9 cellular contexts compared by ENCODE assay signal in genomic region chr3:184584001-184584891, GRCh38. TPM values are rescaled to one million over a fixed set of nuclear protein-coding genes. Genes with fewer than 3 reads are reported as not detected.
A peak's percentile ranks its signal among the peaks of the same experiment; 100 is the strongest.
DNase-seq lines count a peak whose midpoint lies in the region; ATAC-seq, FAIRE-seq and TF ChIP-seq lines count a peak whose summit lies in the region.
"Had no signal": no experiment of that assay in that cellular context is flagged by ENCODE, and none has a peak within 500 bp of the region (broad histone marks: within the 10 kb centered on the region; RNA-seq: fewer than 3 reads in every experiment).

No MANE protein-coding gene starts in this region.

- no peak overlapping the region for H3K4me2 ChIP-seq in HepG2 (ENCODE audit: low read depth, low read length)
- H3K4me2 ChIP-seq: KMS-11 had no signal

- TF ChIP-seq CTCF in brain microvascular endothelial cell (IDR thresholded peaks at IDR 0.05; ENCODE audit: low read depth, low read length, missing control alignments), result peak; percentile 54
- TF ChIP-seq CTCF in HepG2 (CRISPR knock-in tag; IDR thresholded peaks at IDR 0.05), result 0 out of 2 replicates have a peak, but pooled peaks have one; percentile 14
- no peak for TF ChIP-seq CTCF in tibial artery (IDR thresholded peaks at IDR 0.05)

- WGBS in HepG2 (ENCODE audit: low lambda C conversion rate), result 71% methylated on average over 23 of the region's 43 CpGs

- POLR2A ChIA-PET in HepG2 (lab: Yijun Ruan, JAX), result no interaction called here

- ATAC-seq in HepG2 (no peak), GM21515 (IDR thresholded peaks at IDR 0.05; ENCODE audit: unreplicated experiment) (no peak), GM19328 (IDR thresholded peaks at IDR 0.05; ENCODE audit: unreplicated experiment) (no peak)

- BruUV-seq in HepG2 (replicated peaks; lab: Mats Ljungman, UMichigan), result no TSS peak

- H3K4me1 ChIP-seq in HepG2 (ENCODE audit: insufficient read depth, low read length) (peaks cover 37% of the 10 kb centered on the region), tibial artery (peaks cover 3 to 26% (median 9%) of the 10 kb centered on the region in 4 donors)

- H3K79me2 ChIP-seq in HepG2 (ENCODE audit: insufficient read depth, low read length), result no peaks in the 10 kb centered on the region

- in situ Hi-C loops in brain microvascular endothelial cell (cut with HindIII; ENCODE audit: low pct_ligation_motif_present, low sequenced_read_pairs) (no loop called here), HepG2 (cut with HindIII; ENCODE audit: extremely low pct_ligation_motif_present, low pct_unique_long_range_greater_than_20kb) (no loop called here), ACHN (cut with HindIII; ENCODE audit: low pct_ligation_motif_present, low pct_unique_long_range_greater_than_20kb, low sequenced_read_pairs) (no loop called here)

- no peak overlapping the region for H2AFZ ChIP-seq in HepG2 (ENCODE audit: low read length)

- no peak overlapping the region for H3K9ac ChIP-seq in HepG2 (ENCODE audit: insufficient read depth, low read depth, low read length)
- H3K9ac ChIP-seq: KMS-11 had no signal

- no peaks in the 10 kb centered on the region for H4K20me1 ChIP-seq in HepG2 (ENCODE audit: insufficient read depth, low read length)

- H3K27ac ChIP-seq in brain microvascular endothelial cell (no peak overlapping the region), HepG2 (ENCODE audit: extremely low read length, insufficient read depth, low read length) (no peak overlapping the region), tibial artery (peak overlapping the region; percentile 84 to 85)
- H3K27ac ChIP-seq: KMS-11 had no signal

- FAIRE-seq in HepG2 (lab: Jason Lieb, UNC), result no peak

- no peak for TF ChIP-seq RAD21 in HepG2 (CRISPR knock-in tag; IDR thresholded peaks at IDR 0.05)

- peak; percentile 26 for DNase-seq in SKM-1 treated with dmso at 0.1 percent for 144 hours (lab: John Stamatoyannopoulos, UW; ENCODE audit: unreplicated experiment)
- no peak for DNase-seq in SKM-1 (lab: John Stamatoyannopoulos, UW; ENCODE audit: unreplicated experiment)
- no peak for DNase-seq in brain microvascular endothelial cell
- DNase-seq in HepG2 (ENCODE audit: low spot score), result no peak
- no peak for DNase-seq in tibial artery
- no peak for DNase-seq in ACHN

- H3K9me3 ChIP-seq in HepG2 (ENCODE audit: low read length) (no peaks in the 10 kb centered on the region), tibial artery (no peaks in the 10 kb centered on the region)

- H3K27me3 ChIP-seq in brain microvascular endothelial cell (replicated peaks) (no peaks in the 10 kb centered on the region), HepG2 (ENCODE audit: control insufficient read depth in 1 of 2, insufficient read depth in 2 of 2, low read length in 2 of 2) (peaks cover 1 to 14% of the 10 kb centered on the region in 2 experiments; a peak in 3 of 5 replicates), tibial artery (no peaks in the 10 kb centered on the region)

- H3K36me3 ChIP-seq in brain microvascular endothelial cell (replicated peaks), result no peaks in the 10 kb centered on the region
- no peaks in the 10 kb centered on the region for H3K36me3 ChIP-seq in HepG2 (replicated peaks in 1 of 2; ENCODE audit: control insufficient read depth in 1 of 2, insufficient read depth in 2 of 2, low read length in 2 of 2)
- peaks cover 0 to 24% (median 0%) of the 10 kb centered on the region in 3 donors for H3K36me3 ChIP-seq in tibial artery

- TF ChIP-seq EP300 in HepG2 (IDR thresholded peaks at IDR 0.05; ENCODE audit: low read depth in 2 of 2, low read length in 2 of 2) (no peak), HepG2 (CRISPR knock-in tag; IDR thresholded peaks at IDR 0.05; ENCODE audit: borderline replicate concordance) (no peak)

- peak overlapping the region; percentile 56 for H3K4me3 ChIP-seq in brain microvascular endothelial cell (ENCODE audit: low read depth, low read length)
- no peak overlapping the region for H3K4me3 ChIP-seq in HepG2 (replicated peaks in 1 of 3; ENCODE audit: insufficient read depth in 1 of 3, low read depth in 2 of 3, low read length in 3 of 3)
- peak overlapping the region; percentile 62 to 73 for H3K4me3 ChIP-seq in tibial artery

- CTCF ChIA-PET in HepG2 (lab: Yijun Ruan, JAX; ENCODE audit: low intra/inter-chr PET ratio, low total read pairs), result no interaction called here

- no peak for TF ChIP-seq POLR2A in HepG2 (IDR thresholded peaks at IDR 0.05; ENCODE audit: insufficient read depth in 1 of 2, low read depth in 2 of 2, low read length in 2 of 2)

- intact Hi-C loops in HepG2 (cut with micrococcal nuclease; ENCODE audit: unreplicated experiment) (no loop called here), tibial artery (cut with DNase I; ENCODE audit: low total_unique reads) (no loop called here)

TF ChIP-seq in HepG2, 621 proteins besides CTCF, POLR2A, EP300 and RAD21:
- TF ChIP-seq RFX5 (IDR thresholded peaks at IDR 0.05; ENCODE audit: low read depth, low read length) (0 out of 2 replicates have a peak, but pooled peaks have one; percentile 37), TOPORS (CRISPR knock-in tag; IDR thresholded peaks at IDR 0.05) (no peak), ATF4 (CRISPR knock-in tag; IDR thresholded peaks at IDR 0.05) (no peak), ZNF703 (CRISPR knock-in tag; IDR thresholded peaks at IDR 0.05; ENCODE audit: borderline replicate concordance) (no peak), ZBTB33 (CRISPR knock-in tag; IDR thresholded peaks at IDR 0.05) (peak; percentile 89)

RNA-seq across cellular contexts. Expression of gene EPHB3, which starts 22.7 kb away (rescaled TPM):
- total RNA-seq in HepG2 (2016; rRNA removed; fragmentation: Illumina TruSeq; extraction: Trizol), result not detected in 2 replicates
- total RNA-seq in HepG2 (2016; cell fraction: cytosol; rRNA removed; fragmentation: Illumina TruSeq; extraction: Trizol; ENCODE audit: low read depth), result not detected in 2 replicates
- not detected in 2 replicates for total RNA-seq in HepG2 (2016; cell fraction: insoluble cytoplasmic fraction; rRNA removed; fragmentation: Illumina TruSeq; extraction: Trizol)
- 0.17 TPM in 1 of 2 replicates, not detected in the other for total RNA-seq in HepG2 (2016; cell fraction: membrane; rRNA removed; fragmentation: Illumina TruSeq; extraction: Trizol)
- total RNA-seq in HepG2 (2016; cell fraction: nucleus; rRNA removed; fragmentation: Illumina TruSeq; extraction: Trizol), result 0.09 TPM in 2 replicates
- polyA plus RNA-seq in HepG2 (2011; rRNA removed), result 0.01 TPM in 2 replicates
- polyA plus RNA-seq in HepG2 (2011; cell fraction: cytosol; rRNA removed), result 0.03 TPM in 1 of 2 replicates, not detected in the other
- 0.09 and 0.11 TPM in 2 replicates for polyA plus RNA-seq in HepG2 (2011; cell fraction: nucleus; rRNA removed)
- not detected in 2 replicates for polyA plus RNA-seq in HepG2 (2012)
- polyA plus RNA-seq in HepG2 (2016; cell fraction: cytosol; fragmentation: Illumina TruSeq; extraction: Trizol; ENCODE audit: low read depth), result not detected in 2 replicates
- polyA plus RNA-seq in HepG2 (2016; cell fraction: insoluble cytoplasmic fraction; fragmentation: Illumina TruSeq; extraction: Trizol; ENCODE audit: low read depth), result not detected in 2 replicates
- polyA plus RNA-seq in HepG2 (2016; cell fraction: membrane; fragmentation: Illumina TruSeq; extraction: Trizol; ENCODE audit: low read depth), result 0.14 TPM in 1 of 2 replicates, not detected in the other
- polyA plus RNA-seq in HepG2 (2016; cell fraction: nucleus; fragmentation: Illumina TruSeq; extraction: Trizol; ENCODE audit: insufficient read depth, low read depth), result 0.13 TPM in 1 of 2 replicates, not detected in the other
- polyA minus RNA-seq in HepG2 (2011; rRNA and poly(A)+ RNA removed; ENCODE audit: low replicate concordance), result 2.1 TPM in 1 of 2 replicates, not detected in the other
- not detected in 2 replicates for polyA minus RNA-seq in HepG2 (2011; cell fraction: cytosol; rRNA and poly(A)+ RNA removed)
- not detected in 2 replicates for polyA minus RNA-seq in HepG2 (2011; cell fraction: nucleus; rRNA and poly(A)+ RNA removed)

Comparison
In these comparisons a context has a peak if more than half of its experiments do, and no peak if none do; other contexts are left out.
1. H3K27ac ChIP-seq: peak in tibial artery (2 of 2); none in brain microvascular endothelial cell (single experiment) and HepG2 (single experiment).
2. H3K4me3 ChIP-seq: peak in brain microvascular endothelial cell (single experiment) and tibial artery (2 of 2); none in HepG2 (0 of 3).
3. CTCF ChIP-seq: peak in brain microvascular endothelial cell (single experiment) and HepG2 (single experiment); none in tibial artery (0 of 2).